ENCODE assay signal across 1 cellular context in the genomic region with DNA sequence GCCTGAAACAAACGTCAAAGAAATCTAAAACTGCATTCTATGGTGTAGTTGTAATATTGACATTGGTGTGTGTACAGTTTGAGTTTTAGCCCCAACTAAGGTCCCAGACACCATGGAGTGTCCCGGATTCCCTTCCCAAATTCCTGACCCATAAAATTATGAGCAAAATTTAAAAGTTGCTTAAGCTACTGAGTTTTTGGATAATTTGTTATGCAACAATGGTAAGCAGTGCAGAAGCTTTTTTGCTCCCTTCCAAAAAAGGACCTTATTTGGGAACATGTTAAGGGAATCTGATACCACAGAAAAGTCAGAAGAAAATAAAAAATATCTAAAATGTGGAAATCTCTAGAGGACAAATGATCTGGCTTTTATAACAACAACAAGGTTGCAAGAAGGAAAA.
TF ChIP-seq lines count a peak whose summit lies in the region.

No MANE protein-coding gene starts in this region.

TF ChIP-seq in GM12878, 131 proteins besides CTCF, POLR2A, EP300 and RAD21:
- no peak for TF ChIP-seq YY1 (IDR thresholded peaks at IDR 0.05; ENCODE audit: low read depth, low read length)
- TF ChIP-seq, protein P1, sequence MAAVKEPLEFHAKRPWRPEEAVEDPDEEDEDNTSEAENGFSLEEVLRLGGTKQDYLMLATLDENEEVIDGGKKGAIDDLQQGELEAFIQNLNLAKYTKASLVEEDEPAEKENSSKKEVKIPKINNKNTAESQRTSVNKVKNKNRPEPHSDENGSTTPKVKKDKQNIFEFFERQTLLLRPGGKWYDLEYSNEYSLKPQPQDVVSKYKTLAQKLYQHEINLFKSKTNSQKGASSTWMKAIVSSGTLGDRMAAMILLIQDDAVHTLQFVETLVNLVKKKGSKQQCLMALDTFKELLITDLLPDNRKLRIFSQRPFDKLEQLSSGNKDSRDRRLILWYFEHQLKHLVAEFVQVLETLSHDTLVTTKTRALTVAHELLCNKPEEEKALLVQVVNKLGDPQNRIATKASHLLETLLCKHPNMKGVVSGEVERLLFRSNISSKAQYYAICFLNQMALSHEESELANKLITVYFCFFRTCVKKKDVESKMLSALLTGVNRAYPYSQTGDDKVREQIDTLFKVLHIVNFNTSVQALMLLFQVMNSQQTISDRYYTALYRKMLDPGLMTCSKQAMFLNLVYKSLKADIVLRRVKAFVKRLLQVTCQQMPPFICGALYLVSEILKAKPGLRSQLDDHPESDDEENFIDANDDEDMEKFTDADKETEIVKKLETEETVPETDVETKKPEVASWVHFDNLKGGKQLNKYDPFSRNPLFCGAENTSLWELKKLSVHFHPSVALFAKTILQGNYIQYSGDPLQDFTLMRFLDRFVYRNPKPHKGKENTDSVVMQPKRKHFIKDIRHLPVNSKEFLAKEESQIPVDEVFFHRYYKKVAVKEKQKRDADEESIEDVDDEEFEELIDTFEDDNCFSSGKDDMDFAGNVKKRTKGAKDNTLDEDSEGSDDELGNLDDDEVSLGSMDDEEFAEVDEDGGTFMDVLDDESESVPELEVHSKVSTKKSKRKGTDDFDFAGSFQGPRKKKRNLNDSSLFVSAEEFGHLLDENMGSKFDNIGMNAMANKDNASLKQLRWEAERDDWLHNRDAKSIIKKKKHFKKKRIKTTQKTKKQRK (IDR thresholded peaks at IDR 0.05; ENCODE audit: low read depth, low read length): no peak
- TF ChIP-seq PAX8 (IDR thresholded peaks at IDR 0.05): no peak
- no peak for TF ChIP-seq CEBPB (IDR thresholded peaks at IDR 0.05; ENCODE audit: borderline replicate concordance in 1 of 2, low read depth in 2 of 2, low read length in 2 of 2)
- TF ChIP-seq CBFB (IDR thresholded peaks at IDR 0.05; ENCODE audit: low read depth): no peak
- no peak for TF ChIP-seq PML (IDR thresholded peaks at IDR 0.05; ENCODE audit: low read length)
- TF ChIP-seq, protein P2, sequence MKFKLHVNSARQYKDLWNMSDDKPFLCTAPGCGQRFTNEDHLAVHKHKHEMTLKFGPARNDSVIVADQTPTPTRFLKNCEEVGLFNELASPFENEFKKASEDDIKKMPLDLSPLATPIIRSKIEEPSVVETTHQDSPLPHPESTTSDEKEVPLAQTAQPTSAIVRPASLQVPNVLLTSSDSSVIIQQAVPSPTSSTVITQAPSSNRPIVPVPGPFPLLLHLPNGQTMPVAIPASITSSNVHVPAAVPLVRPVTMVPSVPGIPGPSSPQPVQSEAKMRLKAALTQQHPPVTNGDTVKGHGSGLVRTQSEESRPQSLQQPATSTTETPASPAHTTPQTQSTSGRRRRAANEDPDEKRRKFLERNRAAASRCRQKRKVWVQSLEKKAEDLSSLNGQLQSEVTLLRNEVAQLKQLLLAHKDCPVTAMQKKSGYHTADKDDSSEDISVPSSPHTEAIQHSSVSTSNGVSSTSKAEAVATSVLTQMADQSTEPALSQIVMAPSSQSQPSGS (IDR thresholded peaks at IDR 0.05; ENCODE audit: low read length): no peak
- no peak for TF ChIP-seq BMI1 (IDR thresholded peaks at IDR 0.05; ENCODE audit: borderline replicate concordance)
- TF ChIP-seq RB1 (IDR thresholded peaks at IDR 0.05; ENCODE audit: borderline replicate concordance): no peak
- TF ChIP-seq JUNB (IDR thresholded peaks at IDR 0.05): no peak
- TF ChIP-seq ATF7 (IDR thresholded peaks at IDR 0.05; ENCODE audit: low read depth): no peak
- TF ChIP-seq, protein P3, sequence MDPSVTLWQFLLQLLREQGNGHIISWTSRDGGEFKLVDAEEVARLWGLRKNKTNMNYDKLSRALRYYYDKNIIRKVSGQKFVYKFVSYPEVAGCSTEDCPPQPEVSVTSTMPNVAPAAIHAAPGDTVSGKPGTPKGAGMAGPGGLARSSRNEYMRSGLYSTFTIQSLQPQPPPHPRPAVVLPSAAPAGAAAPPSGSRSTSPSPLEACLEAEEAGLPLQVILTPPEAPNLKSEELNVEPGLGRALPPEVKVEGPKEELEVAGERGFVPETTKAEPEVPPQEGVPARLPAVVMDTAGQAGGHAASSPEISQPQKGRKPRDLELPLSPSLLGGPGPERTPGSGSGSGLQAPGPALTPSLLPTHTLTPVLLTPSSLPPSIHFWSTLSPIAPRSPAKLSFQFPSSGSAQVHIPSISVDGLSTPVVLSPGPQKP (IDR thresholded peaks at IDR 0.05; ENCODE audit: low read depth, low read length): no peak
- TF ChIP-seq DPF2 (IDR thresholded peaks at IDR 0.05): no peak
- no peak for TF ChIP-seq ETV6 (conservative IDR thresholded peaks at IDR 0.05 in 1 of 2, IDR thresholded peaks at IDR 0.05 in 1 of 2; ENCODE audit: borderline replicate concordance in 1 of 2, low read depth in 1 of 2)
